10 cellular contexts compared by ENCODE assay signal in genomic region chr22:38732251-38732815, GRCh38. TPM values are rescaled to one million over a fixed set of nuclear protein-coding genes. Genes with fewer than 3 reads are reported as not detected.
DNase-seq lines count a peak whose midpoint lies in the region; ATAC-seq and TF ChIP-seq lines count a peak whose summit lies in the region.
"Had no signal": no experiment of that assay in that cellular context is flagged by ENCODE, and none has a peak within 500 bp of the region (broad histone marks: within the 10 kb centered on the region; RNA-seq: fewer than 3 reads in every experiment).

No MANE protein-coding gene starts in this region.

- H4K8ac ChIP-seq in trophoblast cell (ENCODE audit: low read depth, low read length) = no peak overlapping the region

- no peak for TF ChIP-seq CTCF in activated CD8-positive, alpha-beta T cell treated with anti-CD3 and anti-CD28 coated beads for 36 hours (IDR thresholded peaks at IDR 0.05)
- peak in 1 of 4 donors; percentile 21 for TF ChIP-seq CTCF in right lobe of liver (IDR thresholded peaks at IDR 0.05)
- no peak for TF ChIP-seq CTCF in MCF 10A (IDR thresholded peaks at IDR 0.05; ENCODE audit: unreplicated experiment)

- CTCF ChIA-PET in activated CD8-positive, alpha-beta T cell treated with anti-CD3 and anti-CD28 coated beads, Interleukin-2, amount 10 ng/mL, durations not matched to agents 7 days and 5 days (lab: Charles Lee) = interaction anchor here (0.6 to 5.4 kb wide), 11 partner anchors 9 to 271 kb away, joined by 3 to 57 read pairs (median 10); partner anchors contain the start of genes GTPBP1 and NPTXR
- CTCF ChIA-PET in activated CD8-positive, alpha-beta T cell treated with anti-CD3 and anti-CD28 coated beads for 36 hours (lab: Charles Lee) = interaction anchor here (1.1 to 6.2 kb wide), 9 partner anchors 10 to 680 kb away, joined by 3 to 73 read pairs (median 8); no protein-coding TSS in a partner anchor
- CTCF ChIA-PET in activated CD4-positive, alpha-beta memory T cell treated with anti-CD3 and anti-CD28 coated beads, Interleukin-2, amount 10 ng/mL, durations not matched to agents 7 days and 5 days (lab: Charles Lee) = interaction anchor here (0.6 to 4.0 kb wide), 7 partner anchors 7 to 614 kb away, joined by 3 to 24 read pairs (median 7); partner anchors contain the start of gene GTPBP1
- CTCF ChIA-PET in MCF 10A (lab: Yijun Ruan, JAX) = interaction anchor here (0.5 to 3.3 kb wide), 7 partner anchors 13 to 500 kb away, joined by 3 to 13 read pairs (median 3); no protein-coding TSS in a partner anchor

- intact Hi-C loops in activated CD8-positive, alpha-beta T cell treated with anti-CD3 and anti-CD28 coated beads for 36 hours (cut with micrococcal nuclease) = no loop called here
- intact Hi-C loops in right lobe of liver (cut with DNase I) (no loop called here), MCF 10A (cut with micrococcal nuclease) (no loop called here)

- H3K27ac ChIP-seq in right lobe of liver (peak overlapping the region; percentile 69 to 96 (median 83)), trophoblast cell (ENCODE audit: low read depth, low read length) (no peak overlapping the region)

- H3K27ac Mint-ChIP-seq in activated CD8-positive, alpha-beta T cell treated with anti-CD3 and anti-CD28 coated beads, Interleukin-2, amount 10 ng/mL, durations not matched to agents 7 days and 5 days = peak overlapping the region; percentile 85
- no peak overlapping the region for H3K27ac Mint-ChIP-seq in activated CD8-positive, alpha-beta T cell treated with anti-CD3 and anti-CD28 coated beads for 36 hours
- peak overlapping the region; percentile 52 for H3K27ac Mint-ChIP-seq in activated CD4-positive, alpha-beta memory T cell treated with anti-CD3 and anti-CD28 coated beads, Interleukin-2, amount 10 ng/mL, durations not matched to agents 7 days and 5 days
- no peak overlapping the region for H3K27ac Mint-ChIP-seq in MCF 10A (ENCODE audit: low read depth, unreplicated experiment)

- BruUV-seq in MCF 10A (replicated peaks; lab: Mats Ljungman, UMichigan) = no TSS peak

- peaks cover 0 to 56% (median 26%) of the 10 kb centered on the region in 4 donors for H3K4me1 ChIP-seq in right lobe of liver
- H3K4me1 ChIP-seq in trophoblast cell (ENCODE audit: control insufficient read depth in 1 of 2, insufficient read depth in 2 of 2, low read length in 2 of 2) = no peaks in the 10 kb centered on the region

- H4K91ac ChIP-seq in trophoblast cell (ENCODE audit: low read depth, low read length) = no peak overlapping the region

- no peak overlapping the region for H3K9ac ChIP-seq in trophoblast cell (ENCODE audit: low read length)

- peaks cover 35% of the 10 kb centered on the region for H3K4me1 Mint-ChIP-seq in activated CD8-positive, alpha-beta T cell treated with anti-CD3 and anti-CD28 coated beads, Interleukin-2, amount 10 ng/mL, durations not matched to agents 7 days and 5 days (ENCODE audit: low read depth)
- H3K4me1 Mint-ChIP-seq in activated CD8-positive, alpha-beta T cell treated with anti-CD3 and anti-CD28 coated beads for 36 hours (ENCODE audit: low read depth) = peaks cover 31% of the 10 kb centered on the region
- peaks cover 38% of the 10 kb centered on the region for H3K4me1 Mint-ChIP-seq in activated CD4-positive, alpha-beta memory T cell treated with anti-CD3 and anti-CD28 coated beads, Interleukin-2, amount 10 ng/mL, durations not matched to agents 7 days and 5 days
- peaks cover 9% of the 10 kb centered on the region for H3K4me1 Mint-ChIP-seq in MCF 10A (ENCODE audit: insufficient read depth, unreplicated experiment)

- H2BK12ac ChIP-seq in trophoblast cell (ENCODE audit: low read length) = no peak overlapping the region

- no peaks in the 10 kb centered on the region for H3K27me3 Mint-ChIP-seq in activated CD8-positive, alpha-beta T cell treated with anti-CD3 and anti-CD28 coated beads, Interleukin-2, amount 10 ng/mL, durations not matched to agents 7 days and 5 days (ENCODE audit: low read depth)
- H3K27me3 Mint-ChIP-seq in activated CD8-positive, alpha-beta T cell treated with anti-CD3 and anti-CD28 coated beads for 36 hours = no peaks in the 10 kb centered on the region
- H3K27me3 Mint-ChIP-seq in activated CD4-positive, alpha-beta memory T cell treated with anti-CD3 and anti-CD28 coated beads, Interleukin-2, amount 10 ng/mL, durations not matched to agents 7 days and 5 days = no peaks in the 10 kb centered on the region
- H3K27me3 Mint-ChIP-seq in MCF 10A (ENCODE audit: insufficient read depth, unreplicated experiment) = no peaks in the 10 kb centered on the region
- H3K27me3 Mint-ChIP-seq: memory B cell had no signal

- no peak overlapping the region for H2AK5ac ChIP-seq in trophoblast cell (ENCODE audit: low read length)

- no peak overlapping the region for H3K23ac ChIP-seq in trophoblast cell (ENCODE audit: low read length)

- POLR2A ChIA-PET in activated CD8-positive, alpha-beta T cell treated with anti-CD3 and anti-CD28 coated beads, Interleukin-2, amount 10 ng/mL, durations not matched to agents 7 days and 5 days (lab: Charles Lee) = interaction anchor here (1.0 to 16.4 kb wide), 8 partner anchors 8 to 51 kb away, joined by 3 to 307 read pairs (median 6); partner anchors contain the start of genes SUN2 and TOMM22
- POLR2A ChIA-PET in activated CD8-positive, alpha-beta T cell treated with anti-CD3 and anti-CD28 coated beads for 36 hours (lab: Charles Lee) = interaction anchor here (0.5 to 41.0 kb wide), 3 partner anchors 8 to 102 kb away, joined by 3 to 905 read pairs (median 905); partner anchors contain the start of genes GTPBP1 and SUN2
- POLR2A ChIA-PET in activated CD4-positive, alpha-beta memory T cell treated with anti-CD3 and anti-CD28 coated beads, Interleukin-2, amount 10 ng/mL, durations not matched to agents 7 days and 5 days (lab: Charles Lee) = interaction anchor here (0.8 to 16.2 kb wide), 13 partner anchors 8 to 112 kb away, joined by 3 to 479 read pairs (median 17); partner anchors contain the start of genes GTPBP1, SUN2 and TOMM22
- POLR2A ChIA-PET in MCF 10A (lab: Yijun Ruan, JAX) = interaction anchor here (0.6 to 2.6 kb wide), 4 partner anchors 10 to 335 kb away, joined by 3 to 13 read pairs (median 4); partner anchors contain the start of gene GTPBP1

- H2BK5ac ChIP-seq in trophoblast cell (ENCODE audit: low read depth, low read length, poor library complexity) = no peak overlapping the region

- no peak overlapping the region for H3K14ac ChIP-seq in trophoblast cell (ENCODE audit: low read length)

- no peak overlapping the region for H3K4me2 ChIP-seq in trophoblast cell (ENCODE audit: low read length)

- peaks cover 6 to 54% (median 26%) of the 10 kb centered on the region in 4 donors for H3K36me3 ChIP-seq in right lobe of liver
- peaks cover 89 to 96% of the 10 kb centered on the region in 2 experiments for H3K36me3 ChIP-seq in trophoblast cell (ENCODE audit: control insufficient read depth in 1 of 2, insufficient read depth in 2 of 2, low read length in 2 of 2)

- no peak overlapping the region for H3K4ac ChIP-seq in trophoblast cell (ENCODE audit: low read depth, low read length)

- DNase-seq in activated CD8-positive, alpha-beta T cell treated with anti-CD3 and anti-CD28 coated beads, Interleukin-2, amount 10 ng/mL, durations not matched to agents 7 days and 5 days = no peak
- no peak for DNase-seq in activated CD8-positive, alpha-beta T cell treated with anti-CD3 and anti-CD28 coated beads for 36 hours
- DNase-seq in activated CD4-positive, alpha-beta memory T cell treated with anti-CD3 and anti-CD28 coated beads, Interleukin-2, amount 10 ng/mL, durations not matched to agents 7 days and 5 days = no peak
- peak; percentile 72 to 89 (median 88) for DNase-seq in right lobe of liver
- peak; percentile 53 for DNase-seq in superior temporal gyrus (ENCODE audit: extremely low spot score)
- no peak for DNase-seq in trophoblast cell
- DNase-seq in NCI-H146 treated with DMSO at 0.1 percent for 48 hours (lab: John Stamatoyannopoulos, UW; ENCODE audit: unreplicated experiment) = no peak
- no peak for DNase-seq in MCF 10A (ENCODE audit: unreplicated experiment)
- DNase-seq: stimulated activated naive CD8-positive, alpha-beta T cell treated with anti-CD3 and anti-CD28 coated beads, Interleukin-15, Interleukin-2, amounts not matched to agents 100 U/mL and 50 U/mL, for 24 hours had no signal

- no peak overlapping the region for H4K12ac ChIP-seq in trophoblast cell (ENCODE audit: low read depth, low read length)

- peak overlapping the region; percentile 34 for H3K4me3 Mint-ChIP-seq in activated CD8-positive, alpha-beta T cell treated with anti-CD3 and anti-CD28 coated beads, Interleukin-2, amount 10 ng/mL, durations not matched to agents 7 days and 5 days
- H3K4me3 Mint-ChIP-seq in activated CD8-positive, alpha-beta T cell treated with anti-CD3 and anti-CD28 coated beads for 36 hours = no peak overlapping the region
- no peak overlapping the region for H3K4me3 Mint-ChIP-seq in activated CD4-positive, alpha-beta memory T cell treated with anti-CD3 and anti-CD28 coated beads, Interleukin-2, amount 10 ng/mL, durations not matched to agents 7 days and 5 days
- H3K4me3 Mint-ChIP-seq in MCF 10A (ENCODE audit: unreplicated experiment) = no peak overlapping the region
- H3K4me3 Mint-ChIP-seq: memory B cell had no signal

- WGBS in right lobe of liver (ENCODE audit: insufficient coverage, low coverage, low lambda C conversion rate, missing lambda C conversion rate) = 28% methylated on average over 10 of the region's 13 CpGs
- WGBS in trophoblast cell (ENCODE audit: extremely low coverage, insufficient coverage, insufficient read length) = no CpG with 5 or more reads among the region's 13 CpGs

- H3K36me3 Mint-ChIP-seq in activated CD8-positive, alpha-beta T cell treated with anti-CD3 and anti-CD28 coated beads, Interleukin-2, amount 10 ng/mL, durations not matched to agents 7 days and 5 days (ENCODE audit: low read depth) = peaks cover 73% of the 10 kb centered on the region
- peaks cover 46% of the 10 kb centered on the region for H3K36me3 Mint-ChIP-seq in activated CD8-positive, alpha-beta T cell treated with anti-CD3 and anti-CD28 coated beads for 36 hours (ENCODE audit: low read depth)
- peaks cover 90% of the 10 kb centered on the region for H3K36me3 Mint-ChIP-seq in activated CD4-positive, alpha-beta memory T cell treated with anti-CD3 and anti-CD28 coated beads, Interleukin-2, amount 10 ng/mL, durations not matched to agents 7 days and 5 days (ENCODE audit: low read depth)
- H3K36me3 Mint-ChIP-seq in MCF 10A (ENCODE audit: insufficient read depth, unreplicated experiment) = peaks cover 89% of the 10 kb centered on the region

- H3K18ac ChIP-seq in trophoblast cell (ENCODE audit: low read length) = no peak overlapping the region

- H3K79me2 ChIP-seq in trophoblast cell (ENCODE audit: control insufficient read depth, insufficient read depth, low read length, poor library complexity) = no peaks in the 10 kb centered on the region

- H3K79me1 ChIP-seq in trophoblast cell (ENCODE audit: low read length) = no peaks in the 10 kb centered on the region

- no peaks in the 10 kb centered on the region for H3K9me3 Mint-ChIP-seq in activated CD8-positive, alpha-beta T cell treated with anti-CD3 and anti-CD28 coated beads, Interleukin-2, amount 10 ng/mL, durations not matched to agents 7 days and 5 days (ENCODE audit: insufficient read depth)
- H3K9me3 Mint-ChIP-seq in activated CD8-positive, alpha-beta T cell treated with anti-CD3 and anti-CD28 coated beads for 36 hours = no peaks in the 10 kb centered on the region
- H3K9me3 Mint-ChIP-seq in activated CD4-positive, alpha-beta memory T cell treated with anti-CD3 and anti-CD28 coated beads, Interleukin-2, amount 10 ng/mL, durations not matched to agents 7 days and 5 days = no peaks in the 10 kb centered on the region
- H3K9me3 Mint-ChIP-seq in MCF 10A (ENCODE audit: unreplicated experiment) = no peaks in the 10 kb centered on the region
- H3K9me3 Mint-ChIP-seq: memory B cell had no signal

- H3K27me3 ChIP-seq in right lobe of liver (no peaks in the 10 kb centered on the region), trophoblast cell (ENCODE audit: insufficient read depth, low read length) (no peaks in the 10 kb centered on the region)

- ATAC-seq in activated CD8-positive, alpha-beta T cell treated with anti-CD3 and anti-CD28 coated beads, Interleukin-2, amount 10 ng/mL, durations not matched to agents 7 days and 5 days = no peak
- no peak for ATAC-seq in activated CD8-positive, alpha-beta T cell treated with anti-CD3 and anti-CD28 coated beads for 36 hours
- peak; percentile 55 to 72 (median 68) for ATAC-seq in right lobe of liver

- H3K9me3 ChIP-seq in right lobe of liver (no peaks in the 10 kb centered on the region), trophoblast cell (ENCODE audit: insufficient read depth, low read depth, low read length) (peaks cover 2% of the 10 kb centered on the region)

- peak; percentile 30 for TF ChIP-seq POLR2A in right lobe of liver (IDR thresholded peaks at IDR 0.05)

- no peak overlapping the region for H2BK120ac ChIP-seq in trophoblast cell (ENCODE audit: insufficient read depth, low read length, poor library complexity)

- H3K4me3 ChIP-seq in right lobe of liver (no peak overlapping the region), trophoblast cell (ENCODE audit: low read depth, low read length) (no peak overlapping the region)

- H2AFZ ChIP-seq in trophoblast cell (ENCODE audit: insufficient read depth, low read length, poor library complexity) = no peak overlapping the region

RNA-seq across cellular contexts. Expression of gene SUN2, which starts 23.5 kb away (rescaled TPM):
- 100 to 1,000 TPM; 481 to 482 TPM for total RNA-seq in activated CD8-positive, alpha-beta T cell treated with anti-CD3 and anti-CD28 coated beads, Interleukin-2, amount 10 ng/mL, durations not matched to agents 7 days and 5 days
- 100 to 1,000 TPM; 101 to 107 TPM for total RNA-seq in activated CD8-positive, alpha-beta T cell treated with anti-CD3 and anti-CD28 coated beads for 36 hours
- total RNA-seq in activated CD4-positive, alpha-beta memory T cell treated with anti-CD3 and anti-CD28 coated beads, Interleukin-2, amount 10 ng/mL, durations not matched to agents 7 days and 5 days = 100 to 1,000 TPM; 498 to 500 TPM
- 100 to 1,000 TPM; 104 to 174 (median 144) TPM for total RNA-seq in right lobe of liver
- polyA plus RNA-seq in trophoblast cell (2013) = 40.8 and 42.4 TPM in 2 replicates
- total RNA-seq in MCF 10A (2022) = 51.9 and 66.8 TPM in 2 replicates

RNA-seq across cellular contexts. Expression of gene GTPBP1, which starts 26.6 kb away (rescaled TPM):
- 10 to 100 TPM; 71.8 to 73.9 TPM for total RNA-seq in activated CD8-positive, alpha-beta T cell treated with anti-CD3 and anti-CD28 coated beads, Interleukin-2, amount 10 ng/mL, durations not matched to agents 7 days and 5 days
- 10 to 100 TPM; 93.3 to 97.6 TPM for total RNA-seq in activated CD8-positive, alpha-beta T cell treated with anti-CD3 and anti-CD28 coated beads for 36 hours
- 100 to 1,000 TPM; 111 to 114 TPM for total RNA-seq in activated CD4-positive, alpha-beta memory T cell treated with anti-CD3 and anti-CD28 coated beads, Interleukin-2, amount 10 ng/mL, durations not matched to agents 7 days and 5 days
- total RNA-seq in right lobe of liver = 10 to 100 TPM; 13.4 to 21.6 (median 16.7) TPM
- 21.0 and 21.1 TPM in 2 replicates for polyA plus RNA-seq in trophoblast cell (2013)
- total RNA-seq in MCF 10A (2022) = 62.5 and 66.4 TPM in 2 replicates

RNA-seq across cellular contexts. Expression of gene JOSD1, which starts 31.6 kb away (rescaled TPM):
- total RNA-seq in activated CD8-positive, alpha-beta T cell treated with anti-CD3 and anti-CD28 coated beads, Interleukin-2, amount 10 ng/mL, durations not matched to agents 7 days and 5 days = 10 to 100 TPM; 60.0 to 63.7 TPM
- 10 to 100 TPM; 84.7 to 88.1 TPM for total RNA-seq in activated CD8-positive, alpha-beta T cell treated with anti-CD3 and anti-CD28 coated beads for 36 hours
- total RNA-seq in activated CD4-positive, alpha-beta memory T cell treated with anti-CD3 and anti-CD28 coated beads, Interleukin-2, amount 10 ng/mL, durations not matched to agents 7 days and 5 days = 100 to 1,000 TPM; 109 to 111 TPM
- total RNA-seq in right lobe of liver = 10 to 100 TPM; 13.0 to 32.2 (median 21.7) TPM
- polyA plus RNA-seq in trophoblast cell (2013) = 26.0 and 27.0 TPM in 2 replicates
- 84.9 and 86.9 TPM in 2 replicates for total RNA-seq in MCF 10A (2022)

RNA-seq across cellular contexts. Expression of gene TOMM22, which starts 50.6 kb away (rescaled TPM):
- 10 to 100 TPM; 91.3 to 98.7 TPM for total RNA-seq in activated CD8-positive, alpha-beta T cell treated with anti-CD3 and anti-CD28 coated beads, Interleukin-2, amount 10 ng/mL, durations not matched to agents 7 days and 5 days
- total RNA-seq in activated CD8-positive, alpha-beta T cell treated with anti-CD3 and anti-CD28 coated beads for 36 hours = 100 to 1,000 TPM; 155 to 158 TPM
- 10 to 100 TPM; 60.4 to 63.0 TPM for total RNA-seq in activated CD4-positive, alpha-beta memory T cell treated with anti-CD3 and anti-CD28 coated beads, Interleukin-2, amount 10 ng/mL, durations not matched to agents 7 days and 5 days
- 10 to 100 TPM; 23.2 to 36.8 (median 32.4) TPM for total RNA-seq in right lobe of liver
- polyA plus RNA-seq in trophoblast cell (2013) = 46.2 and 47.0 TPM in 2 replicates
- 60.4 and 71.5 TPM in 2 replicates for total RNA-seq in MCF 10A (2022)

Comparison
In these comparisons a context has a peak if more than half of its experiments do, and no peak if none do; other contexts are left out.
1. H3K27ac Mint-ChIP-seq: peak in activated CD8-positive, alpha-beta T cell treated with anti-CD3 and anti-CD28 coated beads, Interleukin-2, amount 10 ng/mL, durations not matched to agents 7 days and 5 days (single experiment) and activated CD4-positive, alpha-beta memory T cell treated with anti-CD3 and anti-CD28 coated beads, Interleukin-2, amount 10 ng/mL, durations not matched to agents 7 days and 5 days (single experiment); none in activated CD8-positive, alpha-beta T cell treated with anti-CD3 and anti-CD28 coated beads for 36 hours (single experiment) and MCF 10A (single experiment).
2. ATAC-seq: peak in right lobe of liver (4 of 4); none in activated CD8-positive, alpha-beta T cell treated with anti-CD3 and anti-CD28 coated beads, Interleukin-2, amount 10 ng/mL, durations not matched to agents 7 days and 5 days (single experiment) and activated CD8-positive, alpha-beta T cell treated with anti-CD3 and anti-CD28 coated beads for 36 hours (single experiment).
3. DNase-seq: peak in right lobe of liver (3 of 3) and superior temporal gyrus (single experiment); none in activated CD8-positive, alpha-beta T cell treated with anti-CD3 and anti-CD28 coated beads, Interleukin-2, amount 10 ng/mL, durations not matched to agents 7 days and 5 days (single experiment), activated CD8-positive, alpha-beta T cell treated with anti-CD3 and anti-CD28 coated beads for 36 hours (single experiment), activated CD4-positive, alpha-beta memory T cell treated with anti-CD3 and anti-CD28 coated beads, Interleukin-2, amount 10 ng/mL, durations not matched to agents 7 days and 5 days (single experiment), trophoblast cell (0 of 2), NCI-H146 treated with DMSO at 0.1 percent for 48 hours (single experiment) and MCF 10A (single experiment).